10 cellular contexts compared by ENCODE assay signal in genomic region chr13:99314640-99315176, GRCh38. TPM values are rescaled to one million over a fixed set of nuclear protein-coding genes. Genes with fewer than 3 reads are reported as not detected.
DNase-seq lines count a peak whose midpoint lies in the region; ATAC-seq and TF ChIP-seq lines count a peak whose summit lies in the region.
"Had no signal": no experiment of that assay in that cellular context is flagged by ENCODE, and none has a peak within 500 bp of the region (broad histone marks: within the 10 kb centered on the region; RNA-seq: fewer than 3 reads in every experiment).

No MANE protein-coding gene starts in this region.

- peak overlapping the region; percentile 75 to 76 for H3K4me3 Mint-ChIP-seq in activated T-cell treated with anti-CD3 and anti-CD28 coated beads, Interleukin-2, amount 50 U/mL, for 72 hours
- H3K4me3 Mint-ChIP-seq in stimulated activated naive B cell treated with anti-CD40 and anti-IgM and Interleukin-4, amounts not matched to agents 10 μg/mL and 1 μg/mL and 100 μg/mL, for 72 hours = no peak overlapping the region
- H3K4me3 Mint-ChIP-seq: type B pancreatic cell had no signal

- intact Hi-C loops in left colon (cut with DNase I, micrococcal nuclease) = no loop called here

- H3K4me1 Mint-ChIP-seq in activated T-cell treated with anti-CD3 and anti-CD28 coated beads, Interleukin-2, amount 50 U/mL, for 72 hours (ENCODE audit: low read depth) = peaks cover 95% of the 10 kb centered on the region
- peaks cover 41 to 76% of the 10 kb centered on the region in 2 donors for H3K4me1 Mint-ChIP-seq in stimulated activated naive B cell treated with anti-CD40 and anti-IgM and Interleukin-4, amounts not matched to agents 10 μg/mL and 1 μg/mL and 100 μg/mL, for 72 hours

- peak; percentile 79 for DNase-seq in RPMI7951 (ENCODE audit: low read depth)
- peak; percentile 76 to 77 for DNase-seq in activated T-cell treated with anti-CD3 and anti-CD28 coated beads, Interleukin-2, amount 50 U/mL, for 72 hours
- DNase-seq in left colon = no peak
- DNase-seq in stimulated activated naive B cell treated with anti-CD40 and anti-IgM and Interleukin-4, amounts not matched to agents 10 μg/mL and 1 μg/mL and 100 μg/mL, for 72 hours = no peak
- no peak for DNase-seq in HUDEP-2 (lab: John Stamatoyannopoulos, UW; ENCODE audit: unreplicated experiment in 76 of 76)
- DNase-seq in erythroblast (lab: John Stamatoyannopoulos, UW) = no peak
- DNase-seq: NCI-H2029 treated with DMSO at 0.1 percent for 48 hours had no signal

- H3K36me3 Mint-ChIP-seq in activated T-cell treated with anti-CD3 and anti-CD28 coated beads, Interleukin-2, amount 50 U/mL, for 72 hours (ENCODE audit: insufficient read depth in 2 of 2) = peaks cover 9 to 16% of the 10 kb centered on the region in 2 donors
- H3K36me3 Mint-ChIP-seq in stimulated activated naive B cell treated with anti-CD40 and anti-IgM and Interleukin-4, amounts not matched to agents 10 μg/mL and 1 μg/mL and 100 μg/mL, for 72 hours = peaks cover 41 to 60% of the 10 kb centered on the region in 2 donors

- peak overlapping the region; percentile 98 for H3K27ac Mint-ChIP-seq in activated T-cell treated with anti-CD3 and anti-CD28 coated beads, Interleukin-2, amount 50 U/mL, for 72 hours
- peak overlapping the region; percentile 82 for H3K27ac Mint-ChIP-seq in stimulated activated naive B cell treated with anti-CD40 and anti-IgM and Interleukin-4, amounts not matched to agents 10 μg/mL and 1 μg/mL and 100 μg/mL, for 72 hours
- H3K27ac Mint-ChIP-seq: type B pancreatic cell had no signal

- no peaks in the 10 kb centered on the region for H3K9me3 Mint-ChIP-seq in activated T-cell treated with anti-CD3 and anti-CD28 coated beads, Interleukin-2, amount 50 U/mL, for 72 hours
- H3K9me3 Mint-ChIP-seq in stimulated activated naive B cell treated with anti-CD40 and anti-IgM and Interleukin-4, amounts not matched to agents 10 μg/mL and 1 μg/mL and 100 μg/mL, for 72 hours = peaks cover 3 to 4% of the 10 kb centered on the region in 2 donors
- H3K9me3 Mint-ChIP-seq: type B pancreatic cell had no signal

- TF ChIP-seq POLR2A in erythroblast (IDR thresholded peaks at IDR 0.05; ENCODE audit: low read length) = no peak

- no peaks in the 10 kb centered on the region for H3K27me3 Mint-ChIP-seq in activated T-cell treated with anti-CD3 and anti-CD28 coated beads, Interleukin-2, amount 50 U/mL, for 72 hours (ENCODE audit: low read depth)
- no peaks in the 10 kb centered on the region for H3K27me3 Mint-ChIP-seq in stimulated activated naive B cell treated with anti-CD40 and anti-IgM and Interleukin-4, amounts not matched to agents 10 μg/mL and 1 μg/mL and 100 μg/mL, for 72 hours
- H3K27me3 Mint-ChIP-seq: type B pancreatic cell had no signal

- peak; percentile 75 to 82 for ATAC-seq in activated T-cell treated with anti-CD3 and anti-CD28 coated beads, Interleukin-2, amount 50 U/mL, for 72 hours (replicated peaks in 1 of 2)
- ATAC-seq in left colon (peak; percentile 36), HG02678 (IDR thresholded peaks at IDR 0.05; ENCODE audit: unreplicated experiment) (no peak), HG03439 (IDR thresholded peaks at IDR 0.05; ENCODE audit: unreplicated experiment) (no peak)
- ATAC-seq in stimulated activated naive B cell treated with anti-CD40 and anti-IgM and Interleukin-4, amounts not matched to agents 10 μg/mL and 1 μg/mL and 100 μg/mL, for 72 hours (replicated peaks) = no peak

RNA-seq across cellular contexts. Expression of gene GPR183, which starts 7.5 kb away (rescaled TPM):
- total RNA-seq in RPMI7951 (2014; rRNA removed; shearing (Covaris generic)) = 4.9 and 5.1 TPM in 2 replicates
- total RNA-seq in activated T-cell treated with anti-CD3 and anti-CD28 coated beads, Interleukin-2, amount 50 U/mL, for 72 hours = 10 to 100 TPM; 32.8 to 57.5 TPM
- total RNA-seq in left colon = 1 to 10 TPM; 2.5 to 6.4 TPM

RNA-seq across cellular contexts. Expression of gene GPR18, which starts 56.5 kb away (rescaled TPM):
- total RNA-seq in RPMI7951 (2014; rRNA removed; shearing (Covaris generic)) = not detected in 2 replicates
- 10 to 100 TPM; 12.4 to 17.3 TPM for total RNA-seq in activated T-cell treated with anti-CD3 and anti-CD28 coated beads, Interleukin-2, amount 50 U/mL, for 72 hours
- total RNA-seq in left colon = under 1 TPM in 1 of 2 donors, not detected in 1; 0.59 TPM

Comparison
In these comparisons a context has a peak if more than half of its experiments do, and no peak if none do; other contexts are left out.
1. DNase-seq: peak in RPMI7951 (single experiment) and activated T-cell treated with anti-CD3 and anti-CD28 coated beads, Interleukin-2, amount 50 U/mL, for 72 hours (2 of 2); none in left colon (0 of 2), stimulated activated naive B cell treated with anti-CD40 and anti-IgM and Interleukin-4, amounts not matched to agents 10 μg/mL and 1 μg/mL and 100 μg/mL, for 72 hours (single experiment), HUDEP-2 (0 of 76) and erythroblast (0 of 2).
2. ATAC-seq: peak in activated T-cell treated with anti-CD3 and anti-CD28 coated beads, Interleukin-2, amount 50 U/mL, for 72 hours (2 of 2) and left colon (single experiment); none in stimulated activated naive B cell treated with anti-CD40 and anti-IgM and Interleukin-4, amounts not matched to agents 10 μg/mL and 1 μg/mL and 100 μg/mL, for 72 hours (0 of 2), HG02678 (single experiment) and HG03439 (single experiment).
3. H3K4me3 Mint-ChIP-seq: peak in activated T-cell treated with anti-CD3 and anti-CD28 coated beads, Interleukin-2, amount 50 U/mL, for 72 hours (2 of 2); none in stimulated activated naive B cell treated with anti-CD40 and anti-IgM and Interleukin-4, amounts not matched to agents 10 μg/mL and 1 μg/mL and 100 μg/mL, for 72 hours (0 of 2).
4. RNA of gene GPR18, which starts 56.5 kb away (total RNA-seq): 12.4 to 17.3 TPM in activated T-cell treated with anti-CD3 and anti-CD28 coated beads, Interleukin-2, amount 50 U/mL, for 72 hours; 0.59 TPM in left colon and not detected in RPMI7951; every median in the first group is over 4 times any median in the second.